19 cellular contexts compared by ENCODE assay signal in genomic region chr3:95567346-95567745, GRCh38.
A peak's percentile ranks its signal among the peaks of the same experiment; 100 is the strongest.
DNase-seq lines count a peak whose midpoint lies in the region; ATAC-seq, FAIRE-seq and TF ChIP-seq lines count a peak whose summit lies in the region.
"Had no signal": no experiment of that assay in that cellular context is flagged by ENCODE, and none has a peak within 500 bp of the region (broad histone marks: within the 10 kb centered on the region; RNA-seq: fewer than 3 reads in every experiment).

No MANE protein-coding gene starts in this region.

- no peak overlapping the region for H3K4me3 ChIP-seq in H1 (ENCODE audit: extremely low read depth in 1 of 4, insufficient read depth in 2 of 4, low read depth in 3 of 4, low read length in 4 of 4)
- H3K4me3 ChIP-seq in uterus, result no peak overlapping the region
- H3K4me3 ChIP-seq: HAP-1, MG63, Peyer's patch, SK-N-MC had no signal

- H3K4me2 ChIP-seq in H1 (ENCODE audit: insufficient read depth in 1 of 2, low read depth in 2 of 2, low read length in 2 of 2), result no peak overlapping the region

- no peak overlapping the region for H2BK12ac ChIP-seq in H1 (ENCODE audit: low read depth, low read length)

- TF ChIP-seq EP300 in H1 (IDR thresholded peaks at IDR 0.05; ENCODE audit: borderline replicate concordance in 1 of 2, low read depth in 2 of 2, low read length in 2 of 2), result no peak

- H2BK15ac ChIP-seq in H1 (ENCODE audit: low read length), result no peak overlapping the region

- H3K9me3 Mint-ChIP-seq in activated CD8-positive, alpha-beta memory T cell treated with anti-CD3 and anti-CD28 coated beads, Interleukin-2, amount 10 ng/mL, durations not matched to agents 7 days and 5 days (ENCODE audit: low read depth), result peaks cover 8% of the 10 kb centered on the region

- intact Hi-C loops in uterus (cut with DNase I; ENCODE audit: low total_unique reads), result no loop called here

- H3K27ac Mint-ChIP-seq in activated CD8-positive, alpha-beta memory T cell treated with anti-CD3 and anti-CD28 coated beads, Interleukin-2, amount 10 ng/mL, durations not matched to agents 7 days and 5 days, result no peak overlapping the region

- no peaks in the 10 kb centered on the region for H3K79me2 ChIP-seq in H1 (ENCODE audit: control insufficient read depth in 1 of 2, insufficient read depth in 2 of 2, low read length in 2 of 2)

- TF ChIP-seq CTCF in GM12872 (IDR thresholded peaks at IDR 0.05; ENCODE audit: insufficient read depth, low read depth, low read length), result peak; percentile 20; the same call in 1 of the 3 replicates
- no peak for TF ChIP-seq CTCF in H1 (IDR thresholded peaks at IDR 0.05; ENCODE audit: control extremely low read depth in 1 of 3, insufficient read depth in 1 of 3, low read depth in 1 of 3, low read length in 3 of 3)
- no peak for TF ChIP-seq CTCF in uterus (IDR thresholded peaks at IDR 0.05)

- no peaks in the 10 kb centered on the region for H3K36me3 ChIP-seq in H1 (ENCODE audit: control insufficient read depth in 2 of 4, insufficient read depth in 4 of 4, low read length in 3 of 4)
- H3K36me3 ChIP-seq in uterus, result no peaks in the 10 kb centered on the region
- H3K36me3 ChIP-seq: HAP-1, MG63, Peyer's patch had no signal

- no peak overlapping the region for H3K27ac ChIP-seq in H1 (ENCODE audit: low read depth, low read length)
- H3K27ac ChIP-seq in uterus, result no peak overlapping the region
- H3K27ac ChIP-seq: Peyer's patch, SK-N-MC had no signal

- H3K27me3 ChIP-seq in H1 (replicated peaks in 1 of 4; ENCODE audit: control insufficient read depth in 3 of 4, extremely low read depth in 1 of 4, insufficient read depth in 3 of 4, low read length in 3 of 4) (no peaks in the 10 kb centered on the region), uterus (no peaks in the 10 kb centered on the region)
- H3K27me3 ChIP-seq: MG63, Peyer's patch had no signal

- H3K23ac ChIP-seq in H1 (ENCODE audit: insufficient read length), result no peak overlapping the region

- H3K23me2 ChIP-seq in H1 (ENCODE audit: low read depth, low read length), result no peaks in the 10 kb centered on the region

- H2BK120ac ChIP-seq in H1 (replicated peaks; ENCODE audit: low read depth, low read length), result no peak overlapping the region

- H3K4me1 ChIP-seq in H1 (replicated peaks in 1 of 4; ENCODE audit: control insufficient read depth in 3 of 4, insufficient read depth in 4 of 4, low read length in 3 of 4) (peaks cover 0 to 4% (median 0%) of the 10 kb centered on the region in 4 experiments; a peak in 1 of 7 replicates), uterus (no peaks in the 10 kb centered on the region)
- H3K4me1 ChIP-seq: HAP-1, Peyer's patch had no signal

- WGBS in H1 (ENCODE audit: extremely low coverage in 1 of 2, insufficient coverage in 1 of 2, insufficient read length in 1 of 2, insufficient replicate concordance in 2 of 2, low coverage in 1 of 2, low lambda C conversion rate in 2 of 2, missing lambda C conversion rate in 1 of 2), 2 experiments, result 67% methylated on average over 3 of the region's 3 CpGs; no CpG with 5 or more reads in 1 of the 2 experiments

- H4K20me1 ChIP-seq in H1 (replicated peaks in 1 of 2; ENCODE audit: control insufficient read depth in 1 of 2, insufficient read depth in 2 of 2, low read length in 2 of 2), result no peaks in the 10 kb centered on the region

- no peak for DNase-seq in H1 (ENCODE audit: low read depth in 1 of 2, low spot score in 2 of 2)
- no peak for DNase-seq in uterus
- no peak for DNase-seq in activated CD8-positive, alpha-beta memory T cell treated with anti-CD3 and anti-CD28 coated beads, Interleukin-2, amount 10 ng/mL, durations not matched to agents 7 days and 5 days
- DNase-seq in Kasumi-1 (lab: John Stamatoyannopoulos, UW), result no peak
- DNase-seq in COR-L47 (lab: John Stamatoyannopoulos, UW), result no peak
- DNase-seq: C1 segment of cervical spinal cord, MG63, NCI-H1092, NCI-H146, NCI-H2081, NCI-H524 had no signal

- no peak overlapping the region for H4K91ac ChIP-seq in H1 (replicated peaks; ENCODE audit: insufficient read length, low read length)

- no peak overlapping the region for H3K56ac ChIP-seq in H1 (replicated peaks; ENCODE audit: insufficient read length, low read depth, low read length)

- H3K9ac ChIP-seq in H1 (replicated peaks in 1 of 4; ENCODE audit: extremely low read depth in 1 of 4, low read depth in 3 of 4, low read length in 3 of 4), result no peak overlapping the region

- TF ChIP-seq POLR2A in H1 (IDR thresholded peaks at IDR 0.05; ENCODE audit: control extremely low read depth in 1 of 2, low read depth in 2 of 2, low read length in 2 of 2) (no peak), uterus (IDR thresholded peaks at IDR 0.05) (no peak)

- no peak overlapping the region for H2BK20ac ChIP-seq in H1 (ENCODE audit: low read length)

- no peaks in the 10 kb centered on the region for H3K4me1 Mint-ChIP-seq in activated CD8-positive, alpha-beta memory T cell treated with anti-CD3 and anti-CD28 coated beads, Interleukin-2, amount 10 ng/mL, durations not matched to agents 7 days and 5 days

- no peak for TF ChIP-seq RAD21 in H1 (IDR thresholded peaks at IDR 0.05 in 1 of 2, conservative IDR thresholded peaks at IDR 0.05 in 1 of 2; ENCODE audit: low read depth in 2 of 2, low read length in 2 of 2)

- H2AK5ac ChIP-seq in H1 (ENCODE audit: low read depth, low read length), result no peak overlapping the region

- POLR2A ChIA-PET in H1 (lab: Charles Lee; ENCODE audit: partially characterized antibody), result no interaction called here

- no peak overlapping the region; the same call in 1 of the 2 replicates for H4K8ac ChIP-seq in H1 (ENCODE audit: extremely low read depth, insufficient read depth, low read length)

- CTCF ChIA-PET in H1 (lab: Charles Lee; ENCODE audit: partially characterized antibody), result no interaction called here
- CTCF ChIA-PET in activated CD8-positive, alpha-beta memory T cell treated with anti-CD3 and anti-CD28 coated beads, Interleukin-2, amount 10 ng/mL, durations not matched to agents 7 days and 5 days (lab: Charles Lee), result no interaction called here

- no peak overlapping the region for H3K18ac ChIP-seq in H1 (ENCODE audit: extremely low read depth, low read length)

- H3K9me3 ChIP-seq in H1 (ENCODE audit: insufficient read depth in 2 of 2, low read depth in 1 of 2, low read length in 1 of 2) (no peaks in the 10 kb centered on the region), uterus (peaks cover 0 to 3% of the 10 kb centered on the region in 2 donors)
- H3K9me3 ChIP-seq: HAP-1 had no signal

- H4K5ac ChIP-seq in H1 (ENCODE audit: insufficient read length, low read depth, low read length), result no peak overlapping the region

- H3K4ac ChIP-seq in H1 (replicated peaks; ENCODE audit: insufficient read length, low read depth, low read length), result no peak overlapping the region

- H3K14ac ChIP-seq in H1 (ENCODE audit: insufficient read length), result no peak overlapping the region

- FAIRE-seq in H1 (lab: Jason Lieb, UNC), result no peak
- FAIRE-seq: A204.1 had no signal

- no peak overlapping the region for H2BK5ac ChIP-seq in H1 (ENCODE audit: low read depth, low read length)

- no peaks in the 10 kb centered on the region for H3K27me3 Mint-ChIP-seq in activated CD8-positive, alpha-beta memory T cell treated with anti-CD3 and anti-CD28 coated beads, Interleukin-2, amount 10 ng/mL, durations not matched to agents 7 days and 5 days

- ATAC-seq in GM19043 (IDR thresholded peaks at IDR 0.05; ENCODE audit: low read depth, unreplicated experiment) (peak; percentile 66), HG02678 (IDR thresholded peaks at IDR 0.05; ENCODE audit: unreplicated experiment) (peak; percentile 55)
- ATAC-seq in activated CD8-positive, alpha-beta memory T cell treated with anti-CD3 and anti-CD28 coated beads, Interleukin-2, amount 10 ng/mL, durations not matched to agents 7 days and 5 days, result no peak
- ATAC-seq: Right ventricle myocardium inferior had no signal

- H3K79me1 ChIP-seq in H1 (ENCODE audit: low read depth, low read length), result no peaks in the 10 kb centered on the region

- H3K4me3 Mint-ChIP-seq in activated CD8-positive, alpha-beta memory T cell treated with anti-CD3 and anti-CD28 coated beads, Interleukin-2, amount 10 ng/mL, durations not matched to agents 7 days and 5 days, result no peak overlapping the region

- peak overlapping the region; percentile 93; the same call in 1 of the 2 replicates for H2AFZ ChIP-seq in H1 (ENCODE audit: low read length)

- no peaks in the 10 kb centered on the region for H3K36me3 Mint-ChIP-seq in activated CD8-positive, alpha-beta memory T cell treated with anti-CD3 and anti-CD28 coated beads, Interleukin-2, amount 10 ng/mL, durations not matched to agents 7 days and 5 days

TF ChIP-seq in H1, 55 proteins besides CTCF, POLR2A, EP300 and RAD21 (continues in another document):
- TF ChIP-seq USF2 (IDR thresholded peaks at IDR 0.05; ENCODE audit: low read length), result no peak
- TF ChIP-seq NRF1 (IDR thresholded peaks at IDR 0.05; ENCODE audit: low read depth, low read length), result no peak
- TF ChIP-seq, protein P1, sequence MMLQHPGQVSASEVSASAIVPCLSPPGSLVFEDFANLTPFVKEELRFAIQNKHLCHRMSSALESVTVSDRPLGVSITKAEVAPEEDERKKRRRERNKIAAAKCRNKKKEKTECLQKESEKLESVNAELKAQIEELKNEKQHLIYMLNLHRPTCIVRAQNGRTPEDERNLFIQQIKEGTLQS (IDR thresholded peaks at IDR 0.05; ENCODE audit: insufficient read depth, low read depth, low read length), result no peak
- no peak for TF ChIP-seq BACH1 (IDR thresholded peaks at IDR 0.05; ENCODE audit: low read length)
- no peak for TF ChIP-seq HDAC2 (IDR thresholded peaks at IDR 0.05; ENCODE audit: borderline replicate concordance in 1 of 2, low read depth in 2 of 2, low read length in 2 of 2)
- TF ChIP-seq KDM4A (IDR thresholded peaks at IDR 0.05; ENCODE audit: low read depth, low read length, severe bottlenecking), result no peak
- no peak for TF ChIP-seq CHD1 (IDR thresholded peaks at IDR 0.05; ENCODE audit: low read depth, low read length)
- no peak for TF ChIP-seq BRCA1 (IDR thresholded peaks at IDR 0.05; ENCODE audit: low read depth, low read length)
- no peak for TF ChIP-seq RNF2 (IDR thresholded peaks at IDR 0.05; ENCODE audit: borderline replicate concordance, low read depth, low read length, missing control alignments, poor library complexity, severe bottlenecking)
- no peak for TF ChIP-seq RFX5 (IDR thresholded peaks at IDR 0.05; ENCODE audit: borderline replicate concordance, low read depth, low read length)
- no peak for TF ChIP-seq MAFK (IDR thresholded peaks at IDR 0.05; ENCODE audit: low read depth, low read length)
- TF ChIP-seq KDM5A (IDR thresholded peaks at IDR 0.05; ENCODE audit: low read length), result no peak
